In the genomic region with DNA sequence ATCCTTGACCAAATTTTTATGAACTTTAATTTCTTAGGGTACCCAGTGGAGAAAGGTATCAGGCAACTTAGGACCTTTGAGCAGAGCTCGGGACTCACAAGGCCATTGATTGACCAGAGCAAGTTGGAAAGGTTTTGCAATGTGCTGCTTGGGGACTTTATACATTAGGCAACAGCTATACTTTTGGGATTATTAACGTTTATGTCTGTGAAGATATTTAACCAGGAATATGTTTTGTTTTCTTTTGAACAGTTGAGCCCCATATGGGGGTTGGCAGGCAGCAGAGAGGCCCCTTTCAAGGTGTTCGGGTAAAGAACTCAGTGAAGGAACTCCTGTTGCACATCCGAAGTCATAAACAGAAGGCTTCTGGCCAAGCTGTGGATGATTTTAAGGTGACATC, we compare ENCODE assay signal across 10 cellular contexts. TPM values are rescaled to one million over a fixed set of nuclear protein-coding genes. Genes with fewer than 3 reads are reported as not detected.
DNase-seq lines count a peak whose midpoint lies in the region; ATAC-seq and TF ChIP-seq lines count a peak whose summit lies in the region.
"Had no signal": no experiment of that assay in that cellular context is flagged by ENCODE, and none has a peak within 500 bp of the region (broad histone marks: within the 10 kb centered on the region; RNA-seq: fewer than 3 reads in every experiment).

No MANE protein-coding gene starts in this region.

- ATAC-seq in effector memory CD8-positive, alpha-beta T cell (replicated peaks) = no peak
- no peak for ATAC-seq in GM18502 (IDR thresholded peaks at IDR 0.05; ENCODE audit: poor library complexity, unreplicated experiment)

- H3K79me2 ChIP-seq in MM.1S (ENCODE audit: low read length) = peaks cover 37% of the 10 kb centered on the region

- no peaks in the 10 kb centered on the region for H3K9me2 ChIP-seq in MM.1S (replicated peaks; ENCODE audit: insufficient read depth, low read length)

- H3K27me3 Mint-ChIP-seq in CD14-positive monocyte (ENCODE audit: low read depth in 3 of 3) (no peaks in the 10 kb centered on the region), neural crest cell (ENCODE audit: low read depth) (peaks cover 4% of the 10 kb centered on the region)
- no peaks in the 10 kb centered on the region for H3K27me3 Mint-ChIP-seq in effector memory CD8-positive, alpha-beta T cell

- H3K36me3 ChIP-seq in MM.1S (replicated peaks; ENCODE audit: insufficient read depth, low read length) = peaks cover 26% of the 10 kb centered on the region

- intact Hi-C loops in CD14-positive monocyte (cut with micrococcal nuclease) = loop anchor here in 1 of 2 donors (5.0 kb wide), 3 partner anchors 40 to 85 kb away; no protein-coding TSS in a partner anchor

- H2AFZ ChIP-seq in MM.1S (ENCODE audit: low read length) = no peak overlapping the region

- H3K27ac Mint-ChIP-seq in CD14-positive monocyte (peak overlapping the region; percentile 92 to 99 (median 96)), neural crest cell (ENCODE audit: unreplicated experiment) (no peak overlapping the region)
- H3K27ac Mint-ChIP-seq in effector memory CD8-positive, alpha-beta T cell = peak overlapping the region; percentile 99 to 100

- peaks cover 63 to 65% of the 10 kb centered on the region in 2 donors for H3K36me3 Mint-ChIP-seq in CD14-positive monocyte
- H3K36me3 Mint-ChIP-seq in effector memory CD8-positive, alpha-beta T cell (ENCODE audit: insufficient read depth) = peaks cover 80% of the 10 kb centered on the region
- peaks cover 11% of the 10 kb centered on the region for H3K36me3 Mint-ChIP-seq in neural crest cell (ENCODE audit: low read depth)

- H3K9ac ChIP-seq in MM.1S (ENCODE audit: low read length) = no peak overlapping the region

- H3K27ac ChIP-seq in MM.1S (ENCODE audit: low read length) = no peak overlapping the region

- peak overlapping the region; percentile 92; the same call in 1 of the 2 replicates for H3K4me3 ChIP-seq in MM.1S (ENCODE audit: low read length)

- H3K4me2 ChIP-seq in MM.1S (ENCODE audit: low read depth, low read length) = peak overlapping the region; percentile 77

- TF ChIP-seq CTCF in CD14-positive monocyte (IDR thresholded peaks at IDR 0.05) = no peak
- no peak for TF ChIP-seq CTCF in MM.1S (IDR thresholded peaks at IDR 0.05; ENCODE audit: low read length)
- TF ChIP-seq CTCF in neural crest cell (conservative IDR thresholded peaks at IDR 0.05) = no peak

- DNase-seq in CD14-positive monocyte (ENCODE audit: low spot score) (no peak), MM.1S (no peak), neural crest cell (ENCODE audit: low read depth, low spot score) (no peak), NCI-H748 (lab: John Stamatoyannopoulos, UW; ENCODE audit: unreplicated experiment) (no peak), NCI-H2171 (lab: John Stamatoyannopoulos, UW) (no peak)
- no peak for DNase-seq in effector memory CD8-positive, alpha-beta T cell
- DNase-seq in stimulated activated CD8-positive, alpha-beta memory T cell treated with anti-CD3 and anti-CD28 coated beads, Interleukin-4, amount 100 ng/mL, for 48 hours = no peak
- DNase-seq: activated CD4-positive, alpha-beta T cell treated with anti-CD3 and anti-CD28 coated beads, Interleukin-2, amount 50 U/mL, for 1 hour; midbrain had no signal

- H3K9me3 Mint-ChIP-seq in CD14-positive monocyte (peaks cover 0 to 6% (median 0%) of the 10 kb centered on the region in 7 donors), neural crest cell (no peaks in the 10 kb centered on the region)
- no peaks in the 10 kb centered on the region for H3K9me3 Mint-ChIP-seq in effector memory CD8-positive, alpha-beta T cell

- H3K4me1 Mint-ChIP-seq in CD14-positive monocyte (peaks cover 61% of the 10 kb centered on the region), neural crest cell (peaks cover 17% of the 10 kb centered on the region)
- H3K4me1 Mint-ChIP-seq in effector memory CD8-positive, alpha-beta T cell (ENCODE audit: low read depth in 2 of 2) = peaks cover 36 to 46% of the 10 kb centered on the region in 2 donors

- H3K4me1 ChIP-seq in MM.1S (ENCODE audit: low read length) = peaks cover 14% of the 10 kb centered on the region

- H4K20me1 ChIP-seq in MM.1S (ENCODE audit: insufficient read depth, low read length) = no peaks in the 10 kb centered on the region

- peak overlapping the region; percentile 96 for H3K4me3 Mint-ChIP-seq in CD14-positive monocyte
- peak overlapping the region; percentile 87 to 98 for H3K4me3 Mint-ChIP-seq in effector memory CD8-positive, alpha-beta T cell
- H3K4me3 Mint-ChIP-seq in neural crest cell = peak overlapping the region; percentile 15

- peaks cover 21% of the 10 kb centered on the region for H3F3A ChIP-seq in MM.1S (ENCODE audit: insufficient read depth, low read length)

- no peaks in the 10 kb centered on the region for H3K9me3 ChIP-seq in MM.1S (replicated peaks; ENCODE audit: insufficient read depth, low read length)

- no peaks in the 10 kb centered on the region for H3K27me3 ChIP-seq in MM.1S (replicated peaks; ENCODE audit: insufficient read depth, low read length)

RNA-seq across cellular contexts. Expression of gene NFKBIZ, which starts 2.5 kb away (rescaled TPM):
- polyA plus RNA-seq in CD14-positive monocyte = 10 to 100 TPM; 71.0 to 84.9 TPM
- total RNA-seq in neural crest cell = 6.2 and 9.9 TPM in 2 replicates

Comparison
In these comparisons a context has a peak if more than half of its experiments do, and no peak if none do; other contexts are left out.
1. H3K4me3 Mint-ChIP-seq: peak in every context shown above with its lines; median percentile 96 in CD14-positive monocyte; 92 in effector memory CD8-positive, alpha-beta T cell; 15 in neural crest cell.